In genomic region chr21:25323356-25323949, GRCh38 we compare ENCODE assay signal across 18 cellular contexts.
DNase-seq lines count a peak whose midpoint lies in the region; ATAC-seq and TF ChIP-seq lines count a peak whose summit lies in the region.
"Had no signal": no experiment of that assay in that cellular context is flagged by ENCODE, and none has a peak within 500 bp of the region (broad histone marks: within the 10 kb centered on the region; RNA-seq: fewer than 3 reads in every experiment).

No MANE protein-coding gene starts in this region.

- H3K9me3 Mint-ChIP-seq in MCF 10A (ENCODE audit: unreplicated experiment), result peaks cover 14% of the 10 kb centered on the region

- H3K9me2 ChIP-seq in GM23248 (ENCODE audit: insufficient read depth), result no peaks in the 10 kb centered on the region

- BruUV-seq in MCF 10A (replicated peaks; lab: Mats Ljungman, UMichigan), result no TSS peak
- BruUV-seq in mammary epithelial cell (replicated peaks; lab: Mats Ljungman, UMichigan), result no TSS peak

- DNase-seq in MCF 10A (ENCODE audit: unreplicated experiment) (peak; percentile 6), mammary epithelial cell (no peak), RPMI7951 (ENCODE audit: low read depth) (peak; percentile 11), fibroblast of mammary gland (ENCODE audit: low read depth) (peak; percentile 42), GM23248 (no peak)
- DNase-seq: COR-L47, EL, HCEC 1CT, NCI-H1092, NCI-H1694, NCI-H774, Peyer's patch, Right ventricle myocardium superior had no signal

- in situ Hi-C loops in mammary epithelial cell (cut with MboI; ENCODE audit: low sequenced_read_pairs in 2 of 2) (no loop called here), GM23248 (cut with MboI) (no loop called here)

- intact Hi-C loops in MCF 10A (cut with micrococcal nuclease) (loop anchor here (10.0 kb wide), 1 partner anchor 51 kb away; no protein-coding TSS in a partner anchor), mammary epithelial cell (cut with micrococcal nuclease) (no loop called here)

- no peaks in the 10 kb centered on the region for H3K36me3 Mint-ChIP-seq in MCF 10A (ENCODE audit: insufficient read depth, unreplicated experiment)

- no peaks in the 10 kb centered on the region for H3F3A ChIP-seq in GM23248 (ENCODE audit: insufficient read depth)

- peak overlapping the region; percentile 13 for H3K27ac Mint-ChIP-seq in MCF 10A (ENCODE audit: low read depth, unreplicated experiment)

- no peak overlapping the region for H3K27ac ChIP-seq in mammary epithelial cell (ENCODE audit: insufficient read depth, low read depth, low read length)
- H3K27ac ChIP-seq in GM23248, result no peak overlapping the region
- H3K27ac ChIP-seq: C4-2B, Peyer's patch had no signal

- H3K9me3 ChIP-seq in mammary epithelial cell (replicated peaks; ENCODE audit: insufficient read depth, low read length), result peaks cover 20% of the 10 kb centered on the region
- no peaks in the 10 kb centered on the region for H3K9me3 ChIP-seq in GM23248 (ENCODE audit: low read depth)
- H3K9me3 ChIP-seq: Peyer's patch had no signal

- no peaks in the 10 kb centered on the region for H4K20me1 ChIP-seq in mammary epithelial cell (ENCODE audit: insufficient read depth, low read length)
- H4K20me1 ChIP-seq in GM23248 (ENCODE audit: insufficient read depth), result no peaks in the 10 kb centered on the region

- ATAC-seq in GM19351 (IDR thresholded peaks at IDR 0.05; ENCODE audit: unreplicated experiment) (no peak), HG02885 (IDR thresholded peaks at IDR 0.05; ENCODE audit: poor library complexity, unreplicated experiment) (no peak)
- ATAC-seq: K562, SK-N-SH treated with all-trans-retinoic acid at 6 μM for 48 hours had no signal

- H3K4me1 Mint-ChIP-seq in MCF 10A (ENCODE audit: insufficient read depth, unreplicated experiment), result peaks cover 22% of the 10 kb centered on the region

- H3K4me2 ChIP-seq in mammary epithelial cell (ENCODE audit: insufficient read depth, low read depth, low read length) (no peak overlapping the region), GM23248 (ENCODE audit: unreplicated experiment) (no peak overlapping the region)

- CTCF ChIA-PET in MCF 10A (lab: Yijun Ruan, JAX), result interaction anchor here (0.7 kb wide), 2 partner anchors 63 to 162 kb away, joined by 3 to 4 read pairs; no protein-coding TSS in a partner anchor
- CTCF ChIA-PET in mammary epithelial cell (lab: Charles Lee; ENCODE audit: low non-redundant PET), result no interaction called here

- POLR2A ChIA-PET in MCF 10A (lab: Yijun Ruan, JAX), result no interaction called here

- H2AFZ ChIP-seq in mammary epithelial cell (ENCODE audit: low read depth, low read length) (no peak overlapping the region), GM23248 (no peak overlapping the region)

- no peaks in the 10 kb centered on the region for H3K36me3 ChIP-seq in mammary epithelial cell (ENCODE audit: insufficient read depth, low read length)
- no peaks in the 10 kb centered on the region for H3K36me3 ChIP-seq in GM23248 (ENCODE audit: low read depth)
- H3K36me3 ChIP-seq: Peyer's patch had no signal

- no peaks in the 10 kb centered on the region for H3K27me3 Mint-ChIP-seq in MCF 10A (ENCODE audit: insufficient read depth, unreplicated experiment)

- TF ChIP-seq CTCF in MCF 10A (IDR thresholded peaks at IDR 0.05; ENCODE audit: unreplicated experiment), result no peak
- TF ChIP-seq CTCF in mammary epithelial cell (conservative IDR thresholded peaks at IDR 0.05 in 1 of 2, IDR thresholded peaks at IDR 0.05 in 1 of 2; ENCODE audit: extremely low read depth in 1 of 2, insufficient read depth in 1 of 2, low read depth in 1 of 2, low read length in 2 of 2), result no peak
- no peak for TF ChIP-seq CTCF in fibroblast of mammary gland (conservative IDR thresholded peaks at IDR 0.05; ENCODE audit: control insufficient read depth, insufficient read depth, low read depth, low read length)

- H3K4me1 ChIP-seq in mammary epithelial cell (ENCODE audit: insufficient read depth, low read length), result no peaks in the 10 kb centered on the region
- H3K4me1 ChIP-seq in GM23248 (ENCODE audit: insufficient read depth), result peaks cover 10% of the 10 kb centered on the region; the same call in 1 of the 2 replicates
- H3K4me1 ChIP-seq: Peyer's patch had no signal

- H3K9ac ChIP-seq in mammary epithelial cell (ENCODE audit: insufficient read depth, low read length) (no peak overlapping the region), GM23248 (no peak overlapping the region)

- dilution Hi-C loops in mammary epithelial cell (cut with HindIII; ENCODE audit: low sequenced_read_pairs), result no loop called here

- H3K27me3 ChIP-seq in mammary epithelial cell (ENCODE audit: insufficient read depth, low read length) (no peaks in the 10 kb centered on the region), GM23248 (replicated peaks; ENCODE audit: insufficient read depth) (no peaks in the 10 kb centered on the region)
- H3K27me3 ChIP-seq: Peyer's patch had no signal

- H3K79me2 ChIP-seq in mammary epithelial cell (ENCODE audit: insufficient read depth, low read length) (no peaks in the 10 kb centered on the region), GM23248 (ENCODE audit: insufficient read depth) (no peaks in the 10 kb centered on the region)

- H3K4me3 ChIP-seq in mammary epithelial cell (replicated peaks in 1 of 3; ENCODE audit: insufficient read depth in 1 of 3, low read depth in 2 of 3, low read length in 3 of 3), result no peak overlapping the region
- H3K4me3 ChIP-seq in fibroblast of mammary gland (ENCODE audit: control insufficient read depth, low read depth, low read length), result no peak overlapping the region
- H3K4me3 ChIP-seq in GM23248, result no peak overlapping the region
- H3K4me3 ChIP-seq: K562, Peyer's patch had no signal

- no peak overlapping the region for H3K4me3 Mint-ChIP-seq in MCF 10A (ENCODE audit: unreplicated experiment)

- WGBS in mammary epithelial cell (ENCODE audit: low coverage, missing lambda C conversion rate), result 52% methylated on average over 7 of the region's 7 CpGs
- WGBS in GM23248 (ENCODE audit: low coverage in 1 of 2, low lambda C conversion rate in 2 of 2, missing lambda C conversion rate in 2 of 2), 2 experiments, result 80 to 84% methylated on average over 7 of the region's 7 CpGs

Comparison
In these comparisons a context has a peak if more than half of its experiments do, and no peak if none do; other contexts are left out.
1. DNase-seq: peak in MCF 10A (single experiment), RPMI7951 (single experiment) and fibroblast of mammary gland (single experiment); none in mammary epithelial cell (single experiment) and GM23248 (single experiment).